ENCODE assay signal across 23 cellular contexts in genomic region chr18:36247036-36247435, GRCh38. TPM values are rescaled to one million over a fixed set of nuclear protein-coding genes. Genes with fewer than 3 reads are reported as not detected.
DNase-seq lines count a peak whose midpoint lies in the region; TF ChIP-seq lines count a peak whose summit lies in the region.
"Had no signal": no experiment of that assay in that cellular context is flagged by ENCODE, and none has a peak within 500 bp of the region (broad histone marks: within the 10 kb centered on the region; RNA-seq: fewer than 3 reads in every experiment).

No MANE protein-coding gene starts in this region.

- H3K27ac Mint-ChIP-seq in endodermal cell, result no peak overlapping the region
- H3K27ac Mint-ChIP-seq: naive B cell had no signal

- intact Hi-C loops in PC-9 (cut with micrococcal nuclease; ENCODE audit: unreplicated experiment), result no loop called here

- H3K27ac ChIP-seq in GM23248, result no peak overlapping the region
- no peak overlapping the region for H3K27ac ChIP-seq in PC-9
- H3K27ac ChIP-seq in endodermal cell (ENCODE audit: low read depth, low read length), result no peak overlapping the region
- H3K27ac ChIP-seq: adrenal gland, dorsolateral prefrontal cortex, VCaP had no signal

- H3K9me3 ChIP-seq in GM23248 (ENCODE audit: low read depth) (no peaks in the 10 kb centered on the region), PC-9 (ENCODE audit: insufficient read depth, low read depth) (no peaks in the 10 kb centered on the region; the same call in 1 of the 2 replicates), endodermal cell (ENCODE audit: control insufficient read depth, low read length) (no peaks in the 10 kb centered on the region)
- H3K9me3 ChIP-seq: adrenal gland had no signal

- H3K27me3 ChIP-seq in GM23248 (replicated peaks; ENCODE audit: insufficient read depth) (no peaks in the 10 kb centered on the region), PC-9 (ENCODE audit: insufficient read depth, low read depth) (no peaks in the 10 kb centered on the region), endodermal cell (ENCODE audit: control insufficient read depth, insufficient read depth, low read length, poor library complexity, severe bottlenecking) (no peaks in the 10 kb centered on the region)
- H3K27me3 ChIP-seq: adrenal gland had no signal

- TF ChIP-seq CTCF in PC-9 (conservative IDR thresholded peaks at IDR 0.05) (no peak), endodermal cell (conservative IDR thresholded peaks at IDR 0.05) (no peak)

- H3K36me3 Mint-ChIP-seq in endodermal cell (ENCODE audit: low read depth), result no peaks in the 10 kb centered on the region
- H3K36me3 Mint-ChIP-seq: IgD-negative memory B cell had no signal

- H3K9me3 Mint-ChIP-seq in endodermal cell, result peaks cover 20% of the 10 kb centered on the region

- H3K4me3 ChIP-seq in GM23248 (no peak overlapping the region), PC-9 (no peak overlapping the region), endodermal cell (ENCODE audit: low read length) (no peak overlapping the region)
- H3K4me3 ChIP-seq: adrenal gland, dorsolateral prefrontal cortex had no signal

- H3K9ac ChIP-seq in GM23248 (no peak overlapping the region), endodermal cell (ENCODE audit: extremely low read depth, low read length, poor library complexity, severe bottlenecking) (no peak overlapping the region)

- H3F3A ChIP-seq in GM23248 (ENCODE audit: insufficient read depth) (no peaks in the 10 kb centered on the region), PC-9 (ENCODE audit: insufficient read depth, low read depth) (no peaks in the 10 kb centered on the region)

- H3K4me2 ChIP-seq in GM23248 (ENCODE audit: unreplicated experiment) (no peak overlapping the region), PC-9 (no peak overlapping the region)

- H2AFZ ChIP-seq in GM23248, result no peak overlapping the region
- H2AFZ ChIP-seq in PC-9, result no peak overlapping the region

- H3K79me2 ChIP-seq in GM23248 (ENCODE audit: insufficient read depth) (peaks cover 20% of the 10 kb centered on the region), PC-9 (ENCODE audit: low read depth) (no peaks in the 10 kb centered on the region)

- no peaks in the 10 kb centered on the region for H3K4me1 ChIP-seq in GM23248 (ENCODE audit: insufficient read depth)
- H3K4me1 ChIP-seq in PC-9 (replicated peaks; ENCODE audit: insufficient read depth), result no peaks in the 10 kb centered on the region
- H3K4me1 ChIP-seq in endodermal cell (ENCODE audit: control insufficient read depth, insufficient read depth, low read length), result no peaks in the 10 kb centered on the region
- H3K4me1 ChIP-seq: adrenal gland had no signal

- DNase-seq in EH (ENCODE audit: low read depth) (peak; percentile 85), GM23248 (peak; percentile 9), PC-9 (peak; percentile 23 to 42), endodermal cell (peak; percentile 54), A172 (ENCODE audit: low spot score) (no peak), NCI-H82 (lab: John Stamatoyannopoulos, UW) (no peak), Kasumi-1 (lab: John Stamatoyannopoulos, UW) (no peak), NOMO-1 treated with DMSO at 0.1 percent for 48 hours (lab: John Stamatoyannopoulos, UW; ENCODE audit: unreplicated experiment) (no peak)
- DNase-seq: activated CD4-positive, alpha-beta T cell treated with anti-CD3 and anti-CD28 coated beads, Interleukin-2, amount 50 U/mL, for 1 hour; activated CD8-positive, alpha-beta memory T cell treated with anti-CD3 and anti-CD28 coated beads, Interleukin-2, amount 50 U/mL, for 48 hours; activated effector memory CD4-positive, alpha-beta T cell treated with anti-CD3 and anti-CD28 coated beads, Interleukin-2, amount 50 U/mL, for 16 hours; AML-193; dorsolateral prefrontal cortex; naive B cell; NCI-H1048; NCI-H2081; PC-3; SIG-M5; stimulated activated CD8-positive, alpha-beta memory T cell treated with anti-CD3 and anti-CD28 coated beads, Interleukin-4, amount 100 ng/mL, for 48 hours had no signal

- H3K36me3 ChIP-seq in GM23248 (ENCODE audit: low read depth) (peaks cover 41% of the 10 kb centered on the region), PC-9 (ENCODE audit: low read depth) (peaks cover 17% of the 10 kb centered on the region), endodermal cell (ENCODE audit: control insufficient read depth, insufficient read depth, low read length) (no peaks in the 10 kb centered on the region)

- H4K20me1 ChIP-seq in GM23248 (ENCODE audit: insufficient read depth) (0 out of 2 replicates have a peak, but pooled peaks cover 5% of the 10 kb centered on the region), PC-9 (ENCODE audit: insufficient read depth) (no peaks in the 10 kb centered on the region; the same call in 1 of the 2 replicates)

- WGBS in GM23248 (ENCODE audit: low coverage in 1 of 2, low lambda C conversion rate in 2 of 2, missing lambda C conversion rate in 2 of 2), 2 experiments, result 95 to 100% methylated on average over 1 of the region's 1 CpG
- 92% methylated on average over 1 of the region's 1 CpG; no CpG with 5 or more reads in 1 of the 2 experiments for WGBS in endodermal cell (ENCODE audit: insufficient coverage in 1 of 2, insufficient read length in 1 of 2), 2 experiments

- POLR2A ChIA-PET in PC-9 (lab: Charles Lee; ENCODE audit: unreplicated experiment), result no interaction called here

- BruUV-seq in PC-9 (replicated peaks; lab: Mats Ljungman, UMichigan), result no TSS peak

- H3K4me1 Mint-ChIP-seq in endodermal cell, result peaks cover 6% of the 10 kb centered on the region

- no peaks in the 10 kb centered on the region for H3K9me2 ChIP-seq in GM23248 (ENCODE audit: insufficient read depth)
- H3K9me2 ChIP-seq in PC-9 (ENCODE audit: insufficient read depth), result no peaks in the 10 kb centered on the region

- no peaks in the 10 kb centered on the region for H3K27me3 Mint-ChIP-seq in endodermal cell (ENCODE audit: insufficient read depth)

- in situ Hi-C loops in GM23248 (cut with MboI), result no loop called here

- no peak overlapping the region for H3K4me3 Mint-ChIP-seq in endodermal cell
- H3K4me3 Mint-ChIP-seq: IgD-negative memory B cell, naive B cell had no signal

- CTCF ChIA-PET in PC-9 (lab: Charles Lee), result no interaction called here

RNA-seq across cellular contexts. Expression of gene FHOD3, which starts 50.5 kb away (rescaled TPM):
- 10.1 and 13.5 TPM in 2 replicates for total RNA-seq in GM23248 (2014; rRNA removed; shearing (Covaris generic))
- polyA plus RNA-seq in GM23248 (2016; fragmentation: Nextera tagmentation; extraction: Ambion mirVana), result 1.4 and 1.6 TPM in 2 replicates
- total RNA-seq in PC-9 (2021) (10.6 and 13.3 TPM in 2 replicates), endodermal cell (1 to 10 TPM; 2.8 to 3.1 TPM)
- polyA plus RNA-seq in endodermal cell (2013, experiment 1 of 2), result 20.7 TPM
- polyA plus RNA-seq in endodermal cell (2013, experiment 2 of 2), result 21.9 TPM
- 13.0 and 19.3 TPM in 2 replicates for total RNA-seq in A172 (2014; rRNA removed; shearing (Covaris generic))
- total RNA-seq: T-helper 1 cell treated with Interleukin-12 subunit alpha and Interleukin-12 subunit beta and Interleukin-4 antibody, amounts not matched to agents 30 ng/mL and 1 ng/mL, for 36 hours had no signal
- polyA plus RNA-seq: IgD-negative memory B cell had no signal

RNA-seq across cellular contexts. Expression of gene MOCOS, which starts 59.7 kb away (rescaled TPM):
- 23.6 and 26.2 TPM in 2 replicates for total RNA-seq in GM23248 (2014; rRNA removed; shearing (Covaris generic))
- 14.3 and 17.9 TPM in 2 replicates for polyA plus RNA-seq in GM23248 (2016; fragmentation: Nextera tagmentation; extraction: Ambion mirVana)
- total RNA-seq in PC-9 (2021) (22.7 and 30.4 TPM in 2 replicates), endodermal cell (1 to 10 TPM in 1 of 2 donors, under 1 TPM in 1; 0.51 to 1.4 TPM)
- polyA plus RNA-seq in endodermal cell (2013, experiment 1 of 2), result 0.36 TPM
- 0.75 TPM for polyA plus RNA-seq in endodermal cell (2013, experiment 2 of 2)
- 3.3 and 3.9 TPM in 2 replicates for total RNA-seq in A172 (2014; rRNA removed; shearing (Covaris generic))

Comparison
In these comparisons a context has a peak if more than half of its experiments do, and no peak if none do; other contexts are left out.
1. DNase-seq: peak in EH (single experiment), GM23248 (single experiment), PC-9 (2 of 2) and endodermal cell (single experiment); none in A172 (single experiment), NCI-H82 (single experiment), Kasumi-1 (0 of 2) and NOMO-1 treated with DMSO at 0.1 percent for 48 hours (single experiment).